ENCODE assay signal across 22 cellular contexts in genomic region chr16:89279666-89280481, GRCh38.
"Had no signal": no experiment of that assay in that cellular context is flagged by ENCODE, and none has a peak within 500 bp of the region (broad histone marks: within the 10 kb centered on the region; RNA-seq: fewer than 3 reads in every experiment).

No MANE protein-coding gene starts in this region.

- H2AFZ ChIP-seq: parathyroid adenoma had no signal

- H3K27ac Mint-ChIP-seq: nephron had no signal

- H3K9ac ChIP-seq: parathyroid adenoma had no signal

- H3K9me3 ChIP-seq: esophagus muscularis mucosa, gastrocnemius medialis, heart right ventricle, left lung, prostate gland, sigmoid colon, tibial nerve, upper lobe of right lung, vagina had no signal

- FAIRE-seq: endometrium had no signal

- H3K4me1 Mint-ChIP-seq: nephron had no signal

- H3K27ac ChIP-seq: esophagus muscularis mucosa, gastrocnemius medialis, heart right ventricle, left lung, parathyroid adenoma, prostate gland, sigmoid colon, skin epidermis, tibial nerve, upper lobe of right lung, vagina had no signal

- DNase-seq: effector memory CD4-positive, alpha-beta T cell; gastrocnemius medialis; heart right ventricle; hypothalamus; islet precursor cell; mesenchymal stem cell; midbrain; sigmoid colon; stimulated activated CD4-positive, alpha-beta T cell treated with anti-CD3 and anti-CD28 coated beads, Interleukin-2, amount 100 ng/mL, for 24 hours; stimulated activated CD4-positive, alpha-beta T cell treated with anti-CD3 and anti-CD28 coated beads, Interleukin-4, amount 100 ng/mL, for 4 hours; stimulated activated naive CD4-positive, alpha-beta T cell treated with Interleukin-2 at 50 U/mL for 16 hours; upper lobe of right lung had no signal

- H3K4me3 Mint-ChIP-seq: nephron had no signal

- H3K79me2 ChIP-seq: parathyroid adenoma had no signal

- ATAC-seq: gastrocnemius medialis, heart right ventricle, left lung, upper lobe of right lung had no signal

- H3K4me3 ChIP-seq: esophagus muscularis mucosa, gastrocnemius medialis, heart right ventricle, left lung, lung, prostate gland, sigmoid colon, skin epidermis, tibial nerve, upper lobe of right lung, vagina had no signal

- H3K9me3 Mint-ChIP-seq: nephron had no signal

- H3K27me3 ChIP-seq: esophagus muscularis mucosa, gastrocnemius medialis, heart right ventricle, left lung, sigmoid colon, tibial nerve, upper lobe of right lung, vagina had no signal

- H3K4me1 ChIP-seq: esophagus muscularis mucosa, gastrocnemius medialis, left lung, parathyroid adenoma, prostate gland, sigmoid colon, upper lobe of right lung, vagina had no signal
